ENCODE assay signal across 1 cellular context in the genomic region with DNA sequence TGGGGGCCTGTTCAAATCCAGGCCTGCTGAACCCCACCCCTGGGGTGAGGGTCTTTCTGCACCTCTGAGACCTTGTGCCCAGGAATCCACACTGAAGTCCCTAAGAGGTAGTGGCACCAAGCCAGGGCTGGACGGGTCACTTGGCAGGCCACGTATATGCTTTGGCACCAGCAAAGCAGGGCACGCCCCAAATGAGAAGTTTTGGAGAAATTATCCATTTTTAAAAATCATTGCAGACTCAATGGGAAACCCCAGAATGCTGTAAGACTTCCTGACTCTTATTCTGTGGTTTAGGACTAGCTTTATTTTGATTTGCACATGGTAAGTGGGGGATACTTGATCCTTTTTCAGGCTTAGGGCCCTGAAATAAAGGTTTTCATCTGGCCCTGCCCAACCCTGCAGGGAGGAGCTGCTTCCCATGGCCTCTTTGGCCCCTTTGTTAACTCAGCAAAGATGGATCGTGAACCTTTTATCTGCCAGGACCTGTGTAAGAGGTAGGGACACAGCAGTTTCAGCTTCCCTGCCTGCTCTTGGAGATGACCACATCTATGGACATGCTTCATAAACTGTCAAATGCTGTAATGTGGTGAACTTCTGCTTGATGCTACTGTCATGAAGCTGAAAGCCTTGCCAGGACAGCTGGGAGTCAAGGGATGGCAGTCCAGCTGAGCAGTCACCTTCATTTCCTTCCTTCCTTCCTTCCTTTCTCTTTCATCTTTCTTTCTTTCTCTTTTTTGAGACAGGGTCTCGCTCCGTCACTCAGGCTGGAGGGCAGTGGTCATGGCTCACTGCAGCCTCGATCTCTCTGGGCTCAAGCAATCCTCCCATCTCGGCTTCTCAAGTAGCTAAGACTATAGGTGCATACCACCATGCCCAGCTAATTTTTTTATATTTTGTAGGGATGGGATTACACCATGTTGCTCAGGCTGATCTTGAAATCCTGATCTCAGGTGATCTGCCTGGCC.
TF ChIP-seq lines count a peak whose summit lies in the region.

No MANE protein-coding gene starts in this region.

TF ChIP-seq in H1, 55 proteins besides CTCF, POLR2A, EP300 and RAD21:
- no peak for TF ChIP-seq GTF2F1 (IDR thresholded peaks at IDR 0.05; ENCODE audit: borderline replicate concordance, low read depth, low read length)
- TF ChIP-seq SP4 (IDR thresholded peaks at IDR 0.05; ENCODE audit: low read length), result no peak
- no peak for TF ChIP-seq EGR1 (IDR thresholded peaks at IDR 0.05; ENCODE audit: borderline replicate concordance, low read depth, low read length)
- no peak for TF ChIP-seq CHD2 (IDR thresholded peaks at IDR 0.05; ENCODE audit: low read length)
- TF ChIP-seq, protein P1, sequence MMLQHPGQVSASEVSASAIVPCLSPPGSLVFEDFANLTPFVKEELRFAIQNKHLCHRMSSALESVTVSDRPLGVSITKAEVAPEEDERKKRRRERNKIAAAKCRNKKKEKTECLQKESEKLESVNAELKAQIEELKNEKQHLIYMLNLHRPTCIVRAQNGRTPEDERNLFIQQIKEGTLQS (IDR thresholded peaks at IDR 0.05; ENCODE audit: insufficient read depth, low read depth, low read length), result no peak
- no peak for TF ChIP-seq RBBP5 (IDR thresholded peaks at IDR 0.05; ENCODE audit: borderline replicate concordance, low read depth, low read length)
- TF ChIP-seq POLR2AphosphoS5 (IDR thresholded peaks at IDR 0.05; ENCODE audit: low read depth, low read length), result no peak
- no peak for TF ChIP-seq SUZ12 (IDR thresholded peaks at IDR 0.05; ENCODE audit: low read length)
- TF ChIP-seq TCF12 (IDR thresholded peaks at IDR 0.05; ENCODE audit: low read depth, low read length), result no peak
- TF ChIP-seq RNF2 (IDR thresholded peaks at IDR 0.05; ENCODE audit: borderline replicate concordance, low read depth, low read length, missing control alignments, poor library complexity, severe bottlenecking), result no peak
- no peak for TF ChIP-seq SIRT6 (IDR thresholded peaks at IDR 0.05; ENCODE audit: low read length)
- TF ChIP-seq CREB1 (IDR thresholded peaks at IDR 0.05), result no peak
- no peak for TF ChIP-seq BACH1 (IDR thresholded peaks at IDR 0.05; ENCODE audit: low read length)
- no peak for TF ChIP-seq TAF1 (IDR thresholded peaks at IDR 0.05; ENCODE audit: low read depth, low read length)
- TF ChIP-seq ATF2 (IDR thresholded peaks at IDR 0.05; ENCODE audit: low read length), result no peak
- TF ChIP-seq YY1 (IDR thresholded peaks at IDR 0.05; ENCODE audit: low read depth, low read length), result no peak
- no peak for TF ChIP-seq SRF (IDR thresholded peaks at IDR 0.05; ENCODE audit: low read depth, low read length)
